6 cellular contexts compared by ENCODE assay signal in genomic region chr1:162966608-162967007, GRCh38.
"Had no signal": no experiment of that assay in that cellular context is flagged by ENCODE, and none has a peak within 500 bp of the region (broad histone marks: within the 10 kb centered on the region; RNA-seq: fewer than 3 reads in every experiment).

No MANE protein-coding gene starts in this region.

- H3K4me3 Mint-ChIP-seq: GM23338, H9, HFFc6 had no signal

- H3K4me3 ChIP-seq: GM23338, K562 had no signal

- DNase-seq: H9, HCEC 1CT, HFFc6, IMR-90 had no signal

- H3K27ac Mint-ChIP-seq: GM23338, H9, HFFc6 had no signal

- H3K4me1 Mint-ChIP-seq: GM23338, H9 had no signal
